8 cellular contexts compared by ENCODE assay signal in genomic region chr13:40984670-40985366, GRCh38. TPM values are rescaled to one million over a fixed set of nuclear protein-coding genes. Genes with fewer than 3 reads are reported as not detected.
A peak's percentile ranks its signal among the peaks of the same experiment; 100 is the strongest.
DNase-seq lines count a peak whose midpoint lies in the region; ATAC-seq, FAIRE-seq and TF ChIP-seq lines count a peak whose summit lies in the region.

No MANE protein-coding gene starts in this region.

- TF ChIP-seq POLR2A in upper lobe of left lung (IDR thresholded peaks at IDR 0.05), result no peak

- 13 to 17% methylated on average over 3 of the region's 3 CpGs for WGBS in upper lobe of left lung, 2 donors

- H3K4me3 Mint-ChIP-seq in activated CD4-positive, alpha-beta memory T cell treated with anti-CD3 and anti-CD28 coated beads for 36 hours, result peak overlapping the region; percentile 82

- no peaks in the 10 kb centered on the region for H3K27me3 Mint-ChIP-seq in activated CD4-positive, alpha-beta memory T cell treated with anti-CD3 and anti-CD28 coated beads for 36 hours

- no peak for FAIRE-seq in kidney (lab: Jason Lieb, UNC)

- no peak for DNase-seq in activated CD4-positive, alpha-beta memory T cell treated with anti-CD3 and anti-CD28 coated beads for 36 hours
- no peak for DNase-seq in kidney
- DNase-seq in upper lobe of left lung, result no peak
- no peak for DNase-seq in SK-N-DZ (ENCODE audit: low spot score)
- no peak for DNase-seq in islet precursor cell
- DNase-seq in HAP-1 (ENCODE audit: low spot score in 2 of 2), result no peak

- CTCF ChIA-PET in activated CD4-positive, alpha-beta memory T cell treated with anti-CD3 and anti-CD28 coated beads for 36 hours (lab: Charles Lee), result interaction anchor here (1.1 to 2.0 kb wide), 5 partner anchors 10 to 208 kb away, joined by 3 to 9 read pairs (median 5); no protein-coding TSS in a partner anchor

- peaks cover 59% of the 10 kb centered on the region for H3K4me1 Mint-ChIP-seq in activated CD4-positive, alpha-beta memory T cell treated with anti-CD3 and anti-CD28 coated beads for 36 hours (ENCODE audit: low read depth)

- H3K9ac ChIP-seq in kidney (ENCODE audit: low read length in 2 of 2), result peak overlapping the region; percentile 43 to 63

- no peaks in the 10 kb centered on the region for H3K9me3 Mint-ChIP-seq in activated CD4-positive, alpha-beta memory T cell treated with anti-CD3 and anti-CD28 coated beads for 36 hours

- POLR2A ChIA-PET in activated CD4-positive, alpha-beta memory T cell treated with anti-CD3 and anti-CD28 coated beads for 36 hours (lab: Charles Lee), result interaction anchor here (0.9 to 3.1 kb wide), 7 partner anchors 8 to 76 kb away, joined by 3 to 21 read pairs (median 6); partner anchors contain the start of genes ELF1 and WBP4

- in situ Hi-C loops in HAP-1 (cut with MboI; ENCODE audit: low sequenced_read_pairs), result no loop called here

- H3K36me3 ChIP-seq in kidney (ENCODE audit: control insufficient read depth in 1 of 2, insufficient read depth in 2 of 2, low read length in 2 of 2) (no peaks in the 10 kb centered on the region), upper lobe of left lung (no peaks in the 10 kb centered on the region), HAP-1 (replicated peaks) (no peaks in the 10 kb centered on the region)

- ATAC-seq in GM18870 (IDR thresholded peaks at IDR 0.05; ENCODE audit: unreplicated experiment), result peak; percentile 41
- peak; percentile 35 for ATAC-seq in HG02884 (IDR thresholded peaks at IDR 0.05; ENCODE audit: unreplicated experiment)
- ATAC-seq in upper lobe of left lung (ENCODE audit: low FRiP score in 2 of 2), result peak in 1 of 2 donors; percentile 44

- H3K36me3 Mint-ChIP-seq in activated CD4-positive, alpha-beta memory T cell treated with anti-CD3 and anti-CD28 coated beads for 36 hours, result peaks cover 16% of the 10 kb centered on the region

- H3K4me3 ChIP-seq in kidney (ENCODE audit: low read length in 2 of 2), result peak overlapping the region; percentile 57 to 62
- peak overlapping the region in 2 of 4 donors; percentile 31 to 35 for H3K4me3 ChIP-seq in upper lobe of left lung
- no peak overlapping the region for H3K4me3 ChIP-seq in HAP-1

- intact Hi-C loops in activated CD4-positive, alpha-beta memory T cell treated with anti-CD3 and anti-CD28 coated beads for 36 hours (cut with micrococcal nuclease), result loop anchor here (1.0 to 5.0 kb wide), 5 partner anchors 7 to 477 kb away; partner anchors contain the start of gene MRPS31
- intact Hi-C loops in kidney (cut with DNase I), result no loop called here

- peaks cover 16 to 38% of the 10 kb centered on the region in 2 donors for H3K4me1 ChIP-seq in kidney (ENCODE audit: control insufficient read depth in 1 of 2, insufficient read depth in 1 of 2, low read depth in 1 of 2, low read length in 2 of 2)
- peaks cover 36 to 62% (median 46%) of the 10 kb centered on the region in 4 donors for H3K4me1 ChIP-seq in upper lobe of left lung
- no peaks in the 10 kb centered on the region for H3K4me1 ChIP-seq in HAP-1

- TF ChIP-seq CTCF in kidney (IDR thresholded peaks at IDR 0.05; ENCODE audit: borderline replicate concordance, extremely low read depth, insufficient read depth), result no peak
- TF ChIP-seq CTCF in upper lobe of left lung (IDR thresholded peaks at IDR 0.05), result no peak

- no peaks in the 10 kb centered on the region for H3K9me3 ChIP-seq in kidney (ENCODE audit: control insufficient read depth in 1 of 2, low read length in 2 of 2)
- H3K9me3 ChIP-seq in upper lobe of left lung, result no peaks in the 10 kb centered on the region
- H3K9me3 ChIP-seq in HAP-1, result no peaks in the 10 kb centered on the region

- H3K27me3 ChIP-seq in upper lobe of left lung (no peaks in the 10 kb centered on the region), HAP-1 (ENCODE audit: low read depth) (no peaks in the 10 kb centered on the region)

- H3K27ac Mint-ChIP-seq in activated CD4-positive, alpha-beta memory T cell treated with anti-CD3 and anti-CD28 coated beads for 36 hours, result peak overlapping the region; percentile 92

- TF ChIP-seq EP300 in upper lobe of left lung (IDR thresholded peaks at IDR 0.05), result no peak

- peak overlapping the region; percentile 44 to 88 for H3K27ac ChIP-seq in kidney (ENCODE audit: low read depth in 2 of 2, low read length in 2 of 2)
- H3K27ac ChIP-seq in upper lobe of left lung, result peak overlapping the region; percentile 76 to 91 (median 86)

RNA-seq across cellular contexts. Expression of gene ELF1, which starts 34.3 kb away (rescaled TPM):
- total RNA-seq in activated CD4-positive, alpha-beta memory T cell treated with anti-CD3 and anti-CD28 coated beads for 36 hours, result 10 to 100 TPM; 70.8 to 71.2 TPM
- total RNA-seq in kidney (95.1 TPM), upper lobe of left lung (100 to 1,000 TPM in 1 of 6 donors, 10 to 100 TPM in 5; 52.6 to 134 (median 78.6) TPM)
- 12.0 TPM for polyA plus RNA-seq in kidney (ENCODE audit: insufficient read depth, low read depth, low replicate concordance)
- polyA plus RNA-seq in SK-N-DZ (2014; cell fraction: cytosol; rRNA removed), result 2.1 and 2.9 TPM in 2 replicates
- polyA plus RNA-seq in SK-N-DZ (2014; cell fraction: nucleus; rRNA removed), result 1.3 and 4.8 TPM in 2 replicates
